In genomic region chr16:10946308-10946707, GRCh38 we compare ENCODE assay signal across 10 cellular contexts. TPM values are rescaled to one million over a fixed set of nuclear protein-coding genes. Genes with fewer than 3 reads are reported as not detected.
DNase-seq lines count a peak whose midpoint lies in the region; ATAC-seq and TF ChIP-seq lines count a peak whose summit lies in the region.
"Had no signal": no experiment of that assay in that cellular context is flagged by ENCODE, and none has a peak within 500 bp of the region (broad histone marks: within the 10 kb centered on the region; RNA-seq: fewer than 3 reads in every experiment).

No MANE protein-coding gene starts in this region.

- H3K27ac Mint-ChIP-seq in activated CD4-positive, alpha-beta T cell treated with anti-CD3 and anti-CD28 coated beads, Interleukin-2, amount 10 ng/mL, durations not matched to agents 24 days and 14 days, result no peak overlapping the region
- H3K27ac Mint-ChIP-seq in T-helper 17 cell, result peak overlapping the region; percentile 86

- DNase-seq in activated CD4-positive, alpha-beta T cell treated with anti-CD3 and anti-CD28 coated beads, Interleukin-2, amount 10 ng/mL, durations not matched to agents 24 days and 14 days, result no peak
- no peak for DNase-seq in activated CD4-positive, alpha-beta T cell treated with anti-CD3 and anti-CD28 coated beads, Interleukin-2, amount 50 U/mL, for 48 hours
- DNase-seq in T-helper 17 cell (no peak), iPS-NIHi11 (ENCODE audit: low spot score) (peak; percentile 60), GM10248 (ENCODE audit: extremely low spot score) (no peak), SKM-1 (lab: John Stamatoyannopoulos, UW; ENCODE audit: unreplicated experiment) (no peak), NCI-H2081 treated with DMSO at 0.1 percent for 48 hours (lab: John Stamatoyannopoulos, UW) (no peak)
- DNase-seq: ACHN; effector memory CD4-positive, alpha-beta T cell had no signal

- H3K4me1 Mint-ChIP-seq in activated CD4-positive, alpha-beta T cell treated with anti-CD3 and anti-CD28 coated beads, Interleukin-2, amount 10 ng/mL, durations not matched to agents 24 days and 14 days, result peaks cover 50% of the 10 kb centered on the region
- H3K4me1 Mint-ChIP-seq in T-helper 17 cell, result peaks cover 42% of the 10 kb centered on the region

- intact Hi-C loops in activated CD4-positive, alpha-beta T cell treated with anti-CD3 and anti-CD28 coated beads, Interleukin-2, amount 10 ng/mL, durations not matched to agents 24 days and 14 days (cut with micrococcal nuclease), result no loop called here

- CTCF ChIA-PET in GM10248 (lab: Yijun Ruan, JAX), result interaction anchor here (17.8 kb wide), 1 partner anchor 18 kb away, joined by 305 read pairs; no protein-coding TSS in a partner anchor

- no peak overlapping the region for H3K4me3 ChIP-seq in skeletal muscle tissue (ENCODE audit: low read length in 3 of 3)

- peaks cover 26 to 58% (median 37%) of the 10 kb centered on the region in 3 donors for H3K4me1 ChIP-seq in skeletal muscle tissue (ENCODE audit: control insufficient read depth in 3 of 3, insufficient read depth in 3 of 3, low read length in 3 of 3)

- H3K9me3 Mint-ChIP-seq in activated CD4-positive, alpha-beta T cell treated with anti-CD3 and anti-CD28 coated beads, Interleukin-2, amount 10 ng/mL, durations not matched to agents 24 days and 14 days, result no peaks in the 10 kb centered on the region

- POLR2A ChIA-PET in GM10248 (lab: Yijun Ruan, JAX), result interaction anchor here (1.2 kb wide), 1 partner anchor 309 kb away, joined by 4 read pairs; no protein-coding TSS in a partner anchor

- H3K9me3 ChIP-seq in T-helper 17 cell (ENCODE audit: control insufficient read depth, low read length, poor library complexity, severe bottlenecking) (no peaks in the 10 kb centered on the region), skeletal muscle tissue (ENCODE audit: control insufficient read depth in 3 of 3, low read length in 3 of 3) (no peaks in the 10 kb centered on the region)

- H3K27me3 Mint-ChIP-seq in activated CD4-positive, alpha-beta T cell treated with anti-CD3 and anti-CD28 coated beads, Interleukin-2, amount 10 ng/mL, durations not matched to agents 24 days and 14 days, result no peaks in the 10 kb centered on the region
- no peaks in the 10 kb centered on the region for H3K27me3 Mint-ChIP-seq in T-helper 17 cell

- H3K4me3 Mint-ChIP-seq in activated CD4-positive, alpha-beta T cell treated with anti-CD3 and anti-CD28 coated beads, Interleukin-2, amount 10 ng/mL, durations not matched to agents 24 days and 14 days, result peak overlapping the region; percentile 84
- H3K4me3 Mint-ChIP-seq in T-helper 17 cell, result peak overlapping the region; percentile 89

- H3K9ac ChIP-seq in skeletal muscle tissue (ENCODE audit: low read depth in 1 of 3, low read length in 3 of 3), result peak overlapping the region in 2 of 3 donors; percentile 18 to 50

- no peaks in the 10 kb centered on the region for H3K27me3 ChIP-seq in skeletal muscle tissue (ENCODE audit: control insufficient read depth in 3 of 3, insufficient read depth in 3 of 3, low read length in 3 of 3)

- no peaks in the 10 kb centered on the region for H3K36me3 ChIP-seq in skeletal muscle tissue (ENCODE audit: control insufficient read depth in 3 of 3, insufficient read depth in 3 of 3, low read length in 3 of 3)

- peaks cover 2% of the 10 kb centered on the region for H3K36me3 Mint-ChIP-seq in activated CD4-positive, alpha-beta T cell treated with anti-CD3 and anti-CD28 coated beads, Interleukin-2, amount 10 ng/mL, durations not matched to agents 24 days and 14 days (ENCODE audit: low read depth)
- H3K36me3 Mint-ChIP-seq in T-helper 17 cell (ENCODE audit: low read depth), result no peaks in the 10 kb centered on the region

- no peak for TF ChIP-seq CTCF in GM10248 (IDR thresholded peaks at IDR 0.05; ENCODE audit: control extremely low read depth, extremely low read depth, low read depth, missing control alignments)

- no peak for ATAC-seq in T-helper 17 cell

- H3K27ac ChIP-seq in skeletal muscle tissue (ENCODE audit: low read depth, low read length), result no peak overlapping the region

RNA-seq across cellular contexts. Expression of gene CLEC16A, which starts 1.9 kb away (rescaled TPM):
- total RNA-seq in activated CD4-positive, alpha-beta T cell treated with anti-CD3 and anti-CD28 coated beads, Interleukin-2, amount 10 ng/mL, durations not matched to agents 24 days and 14 days, result 35.9 and 36.2 TPM in 2 replicates
- total RNA-seq in T-helper 17 cell (10 to 100 TPM; 31.1 to 32.0 TPM), skeletal muscle tissue (14.6 TPM)

RNA-seq across cellular contexts. Expression of gene DEXI, which starts 4.0 kb away (rescaled TPM):
- 35.6 and 38.0 TPM in 2 replicates for total RNA-seq in activated CD4-positive, alpha-beta T cell treated with anti-CD3 and anti-CD28 coated beads, Interleukin-2, amount 10 ng/mL, durations not matched to agents 24 days and 14 days
- total RNA-seq in T-helper 17 cell (10 to 100 TPM; 14.2 to 15.1 TPM), skeletal muscle tissue (42.8 TPM)
